ENCODE assay signal across 8 cellular contexts in genomic region chr1:1399187-1399869, GRCh38. TPM values are rescaled to one million over a fixed set of nuclear protein-coding genes. Genes with fewer than 3 reads are reported as not detected.
DNase-seq lines count a peak whose midpoint lies in the region; ATAC-seq and TF ChIP-seq lines count a peak whose summit lies in the region.

TSS of gene CCNL2 (minus strand) at chr1:1399335. CDS start at chr1:1399306, 29 bp downstream.

- H3K4me3 Mint-ChIP-seq in memory B cell: peak within 1 kb of the TSS; percentile 92

- TF ChIP-seq CTCF in GM20000 (IDR thresholded peaks at IDR 0.05; ENCODE audit: extremely low read depth, missing control alignments): peak; percentile 11

- peak; percentile 93 for ATAC-seq in memory B cell (ENCODE audit: low read depth)

- DNase-seq in COLO829 (ENCODE audit: low spot score): peak; percentile 82
- peak; percentile 99 for DNase-seq in GM20000 (ENCODE audit: low spot score)
- DNase-seq in HT-29 (ENCODE audit: low spot score): peak; percentile 97
- peak; percentile 98 for DNase-seq in NK-92 treated with Interleukin-12 subunit alpha and Interleukin-12 subunit beta, amount 100 ng/mL, for 24 hours (lab: John Stamatoyannopoulos, UW)
- DNase-seq in effector memory CD4-positive, alpha-beta T cell: peak; percentile 96 to 98 (median 98)
- peak; percentile 98 to 99 for DNase-seq in memory B cell (ENCODE audit: low spot score in 2 of 2)
- DNase-seq in stimulated activated CD8-positive, alpha-beta memory T cell treated with anti-CD3 and anti-CD28 coated beads, Interleukin-12 subunit alpha, Interleukin-12 subunit beta, amount 100 ng/mL, for 24 hours (ENCODE audit: extremely low read depth): peak; percentile 99

- CTCF ChIA-PET in activated CD8-positive, alpha-beta memory T cell treated with anti-CD3 and anti-CD28 coated beads for 36 hours (lab: Charles Lee): interaction anchor here (0.7 to 1.9 kb wide), 7 partner anchors 8 to 73 kb away, joined by 3 to 8 read pairs (median 4); partner anchors contain the start of genes AURKAIP1 and MRPL20

- peak within 1 kb of the TSS; percentile 90 for H3K27ac Mint-ChIP-seq in memory B cell

- H3K27me3 Mint-ChIP-seq in memory B cell: no peaks in the 10 kb centered on the region

- no peaks in the 10 kb centered on the region for H3K9me3 Mint-ChIP-seq in memory B cell

- no peaks in the 10 kb centered on the region for H3K27me3 ChIP-seq in effector memory CD4-positive, alpha-beta T cell (replicated peaks; ENCODE audit: control insufficient read depth, insufficient read depth, low read length, poor library complexity, severe bottlenecking)

- H3K4me3 ChIP-seq in effector memory CD4-positive, alpha-beta T cell (ENCODE audit: insufficient read depth, low read depth, low read length, poor library complexity, severe bottlenecking): peak within 1 kb of the TSS; percentile 90

- H3K36me3 Mint-ChIP-seq in memory B cell: peaks cover 12% of the 10 kb centered on the region

- peaks cover 28% of the 10 kb centered on the region for H3K4me1 ChIP-seq in effector memory CD4-positive, alpha-beta T cell (ENCODE audit: control insufficient read depth, insufficient read depth, low read length, poor library complexity, severe bottlenecking)

- peaks cover 33% of the 10 kb centered on the region for H3K4me1 Mint-ChIP-seq in memory B cell

- peaks cover 45% of the 10 kb centered on the region for H3K36me3 ChIP-seq in effector memory CD4-positive, alpha-beta T cell (ENCODE audit: control insufficient read depth, insufficient read depth, low read length)

- POLR2A ChIA-PET in activated CD8-positive, alpha-beta memory T cell treated with anti-CD3 and anti-CD28 coated beads for 36 hours (lab: Charles Lee): interaction anchor here (0.6 to 1.4 kb wide), 8 partner anchors 8 to 231 kb away, joined by 3 to 16 read pairs (median 4); partner anchors contain the start of genes AURKAIP1 and MRPL20

- peak within 1 kb of the TSS; percentile 84 for H3K27ac ChIP-seq in effector memory CD4-positive, alpha-beta T cell (ENCODE audit: insufficient read depth, low read length, poor library complexity, severe bottlenecking)

- no peaks in the 10 kb centered on the region for H3K9me3 ChIP-seq in effector memory CD4-positive, alpha-beta T cell (ENCODE audit: control insufficient read depth, low read length)

RNA-seq across cellular contexts. Expression of gene CCNL2, which starts in this region (rescaled TPM):
- 200 and 243 TPM in 2 replicates for total RNA-seq in HT-29 (2014; rRNA removed; shearing (Covaris generic))
- total RNA-seq in activated CD8-positive, alpha-beta memory T cell treated with anti-CD3 and anti-CD28 coated beads for 36 hours: 100 to 1,000 TPM; 110 to 112 TPM

Comparison
In these comparisons a context has a peak if more than half of its experiments do, and no peak if none do; other contexts are left out.
1. Peak in every context shown above with its lines: DNase-seq, ATAC-seq, H3K4me3 ChIP-seq and H3K27ac ChIP-seq.